Comparison of ENCODE assay signal across 31 cellular contexts in the genomic region with DNA sequence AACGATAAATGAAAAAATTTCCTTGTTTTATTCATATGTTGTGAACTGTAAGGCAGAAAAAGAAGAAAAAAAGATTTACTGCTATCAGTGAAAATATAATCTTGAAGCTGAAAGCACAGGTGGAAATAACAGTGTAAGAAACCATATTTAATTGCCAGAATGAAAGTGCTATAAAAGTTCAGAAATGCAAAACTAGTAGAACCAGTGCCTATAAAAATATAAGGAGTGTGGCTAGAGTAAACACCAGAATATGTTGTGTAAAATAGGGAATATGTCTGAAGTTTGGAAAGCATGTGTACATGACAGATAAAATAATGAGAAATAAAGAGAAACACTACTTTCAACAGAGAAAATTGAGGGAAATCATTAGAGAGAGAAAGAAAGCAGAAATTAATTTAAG.
"Had no signal": no experiment of that assay in that cellular context is flagged by ENCODE, and none has a peak within 500 bp of the region (broad histone marks: within the 10 kb centered on the region; RNA-seq: fewer than 3 reads in every experiment).

No MANE protein-coding gene starts in this region.

- H3K27me3 ChIP-seq: body of pancreas, brain microvascular endothelial cell, breast epithelium had no signal

- H3K36me3 ChIP-seq: brain microvascular endothelial cell, breast epithelium, WERI-Rb-1 had no signal

- ATAC-seq: activated CD4-positive, alpha-beta T cell treated with anti-CD3 and anti-CD28 coated beads for 36 hours; activated CD4-positive, CD25-positive, alpha-beta regulatory T cell treated with anti-CD3 and anti-CD28 coated beads, Interleukin-2, amount 50 U/mL, for 24 hours; activated CD8-positive, alpha-beta memory T cell treated with anti-CD3 and anti-CD28 coated beads, Interleukin-2, amount 10 ng/mL, durations not matched to agents 7 days and 5 days; activated CD8-positive, alpha-beta T cell treated with anti-CD3 and anti-CD28 coated beads, Interleukin-2, amount 10 ng/mL, durations not matched to agents 7 days and 5 days; activated naive CD8-positive, alpha-beta T cell treated with anti-CD3 and anti-CD28 coated beads, Interleukin-2, amount 50 U/mL, for 24 hours; body of pancreas; WTC11 had no signal

- H3K4me1 ChIP-seq: body of pancreas, breast epithelium had no signal

- H3K4me3 ChIP-seq: body of pancreas, breast epithelium had no signal

- DNase-seq: activated CD4-positive, alpha-beta memory T cell treated with anti-CD3 and anti-CD28 coated beads, Interleukin-2, amount 10 ng/mL, durations not matched to agents 7 days and 5 days; activated CD4-positive, alpha-beta T cell treated with anti-CD3 and anti-CD28 coated beads for 1 hour; activated CD4-positive, alpha-beta T cell treated with anti-CD3 and anti-CD28 coated beads for 36 hours; activated CD4-positive, alpha-beta T cell treated with anti-CD3 and anti-CD28 coated beads for 48 hours; activated CD4-positive, alpha-beta T cell treated with anti-CD3 and anti-CD28 coated beads, Interleukin-2, amount 10 ng/mL, durations not matched to agents 7 days and 5 days; activated CD4-positive, alpha-beta T cell treated with anti-CD3 and anti-CD28 coated beads, Interleukin-2, amount 50 U/mL, for 48 hours; activated CD4-positive, CD25-positive, alpha-beta regulatory T cell; activated CD8-positive, alpha-beta memory T cell treated with anti-CD3 and anti-CD28 coated beads for 24 hours; activated CD8-positive, alpha-beta memory T cell treated with anti-CD3 and anti-CD28 coated beads, Interleukin-2, amount 10 ng/mL, durations not matched to agents 7 days and 5 days; activated CD8-positive, alpha-beta memory T cell treated with anti-CD3 and anti-CD28 coated beads, Interleukin-2, amount 50 U/mL, for 48 hours; activated CD8-positive, alpha-beta T cell treated with anti-CD3 and anti-CD28 coated beads, Interleukin-2, amount 10 ng/mL, durations not matched to agents 7 days and 5 days; activated effector memory CD4-positive, alpha-beta T cell treated with Interleukin-2 at 50 U/mL for 16 hours; activated gamma-delta T cell; activated naive CD4-positive, alpha-beta T cell treated with anti-CD3 and anti-CD28 coated beads, Interleukin-2, amount 10 ng/mL, durations not matched to agents 7 days and 5 days; activated naive CD4-positive, alpha-beta T cell treated with Interleukin-2 at 50 U/mL for 16 hours; activated naive CD8-positive, alpha-beta T cell treated with anti-CD3 and anti-CD28 coated beads, Interleukin-2, amount 10 ng/mL, durations not matched to agents 7 days and 5 days; activated naive CD8-positive, alpha-beta T cell treated with anti-CD3 and anti-CD28 coated beads, Interleukin-2, amount 50 U/mL, for 24 hours; activated T-cell treated with anti-CD3 and anti-CD28 coated beads, Interleukin-2, amount 50 U/mL, for 24 hours; activated T-cell treated with anti-CD3 and anti-CD28 coated beads, Interleukin-2, amount 50 U/mL, for 48 hours; amniotic stem cell; aorta; body of pancreas; brain microvascular endothelial cell; central memory CD4-positive, alpha-beta T cell; T-helper 1 cell; T-helper 2 cell; T-helper 9 cell; WERI-Rb-1 had no signal

- H3K27ac ChIP-seq: body of pancreas, brain microvascular endothelial cell, breast epithelium, WERI-Rb-1 had no signal

- H3K9me3 ChIP-seq: body of pancreas had no signal
